10 cellular contexts compared by ENCODE assay signal in genomic region chr17:5077275-5077674, GRCh38. TPM values are rescaled to one million over a fixed set of nuclear protein-coding genes. Genes with fewer than 3 reads are reported as not detected.
DNase-seq lines count a peak whose midpoint lies in the region; ATAC-seq and TF ChIP-seq lines count a peak whose summit lies in the region.
"Not testable (repeated sequence)": the region's sequence is repeated elsewhere in the genome, so short reads cannot be mapped to it uniquely, and the experiment has no call there.
"Had no signal": no experiment of that assay in that cellular context is flagged by ENCODE, and none has a peak within 500 bp of the region (broad histone marks: within the 10 kb centered on the region; RNA-seq: fewer than 3 reads in every experiment).

No MANE protein-coding gene starts in this region.

- TF ChIP-seq CTCF in heart right ventricle (IDR thresholded peaks at IDR 0.05); uterus (IDR thresholded peaks at IDR 0.05): not testable (repeated sequence)

- WGBS in heart right ventricle, 2 donors = 97 to 98% methylated on average over 24 of the region's 24 CpGs

- H3K36me3 ChIP-seq in CD4-positive, alpha-beta memory T cell (ENCODE audit: insufficient read depth, low read length); heart right ventricle; naive thymus-derived CD4-positive, alpha-beta T cell (ENCODE audit: control insufficient read depth in 2 of 3, insufficient read depth in 3 of 3, low read length in 3 of 3); uterus: not testable (repeated sequence)

- POLR2A ChIA-PET in CD4-positive, alpha-beta memory T cell (lab: Charles Lee; ENCODE audit: partially characterized antibody) = interaction anchor here (1.2 to 3.1 kb wide), 4 partner anchors 12 to 112 kb away, joined by 3 to 15 read pairs (median 6); partner anchors contain the start of genes SPAG7 and ZNF232
- POLR2A ChIA-PET in naive thymus-derived CD4-positive, alpha-beta T cell (lab: Charles Lee) = interaction anchor here (0.7 to 1.3 kb wide), 3 partner anchors 33 to 105 kb away, joined by 3 to 4 read pairs (median 4); no protein-coding TSS in a partner anchor

- CTCF ChIA-PET in CD4-positive, alpha-beta memory T cell (lab: Charles Lee; ENCODE audit: partially characterized antibody) = interaction anchor here (1.4 kb wide), 1 partner anchor 47 kb away, joined by 5 read pairs; no protein-coding TSS in a partner anchor
- CTCF ChIA-PET in naive thymus-derived CD4-positive, alpha-beta T cell (lab: Charles Lee) = not testable (repeated sequence)

- intact Hi-C loops in CD4-positive, alpha-beta memory T cell (cut with micrococcal nuclease); heart right ventricle (cut with DNase I); uterus (cut with DNase I; ENCODE audit: low total_unique reads): not testable (repeated sequence)
- intact Hi-C loops in naive thymus-derived CD4-positive, alpha-beta T cell (cut with micrococcal nuclease) = loop anchor here in 1 of 2 donors (10.0 kb wide), 1 partner anchor 522 kb away; the partner anchor contains the start of gene MYBBP1A

- H3K9me3 Mint-ChIP-seq in CD4-positive, alpha-beta memory T cell; activated T-cell treated with anti-CD3 and anti-CD28 coated beads, Interleukin-2, amount 50 U/mL, for 72 hours; stimulated activated memory B cell treated with anti-CD40 and anti-IgM and Interleukin-4, amounts not matched to agents 10 μg/mL and 1 μg/mL and 100 μg/mL, for 72 hours: not testable (repeated sequence)
- H3K9me3 Mint-ChIP-seq in T-helper 1 cell treated with Interleukin-12 subunit alpha and Interleukin-12 subunit beta and Interleukin-4 antibody, amounts not matched to agents 30 μg/mL and 1 μg/mL, for 36 hours = peaks cover 16% of the 10 kb centered on the region
- H3K9me3 Mint-ChIP-seq in naive thymus-derived CD4-positive, alpha-beta T cell = peaks cover 0 to 11% (median 0%) of the 10 kb centered on the region in 11 donors

- not testable (repeated sequence) for H3K27me3 Mint-ChIP-seq in CD4-positive, alpha-beta memory T cell; T-helper 1 cell treated with Interleukin-12 subunit alpha and Interleukin-12 subunit beta and Interleukin-4 antibody, amounts not matched to agents 30 μg/mL and 1 μg/mL, for 36 hours (ENCODE audit: low read depth); activated T-cell treated with anti-CD3 and anti-CD28 coated beads, Interleukin-2, amount 50 U/mL, for 72 hours (ENCODE audit: low read depth); naive thymus-derived CD4-positive, alpha-beta T cell; stimulated activated memory B cell treated with anti-CD40 and anti-IgM and Interleukin-4, amounts not matched to agents 10 μg/mL and 1 μg/mL and 100 μg/mL, for 72 hours

- not testable (repeated sequence) for H3K9me3 ChIP-seq in CD4-positive, alpha-beta memory T cell (ENCODE audit: control insufficient read depth in 1 of 2, low read length in 2 of 2); heart right ventricle; naive thymus-derived CD4-positive, alpha-beta T cell (ENCODE audit: control insufficient read depth in 2 of 3, low read length in 3 of 3); uterus

- not testable (repeated sequence) for DNase-seq in CD4-positive, alpha-beta memory T cell; activated T-cell treated with anti-CD3 and anti-CD28 coated beads, Interleukin-2, amount 50 U/mL, for 72 hours; caudate nucleus (lab: John Stamatoyannopoulos, UW); heart right ventricle; naive thymus-derived CD4-positive, alpha-beta T cell; uterus

- not testable (repeated sequence) for H3K27ac ChIP-seq in CD4-positive, alpha-beta memory T cell (ENCODE audit: low read depth, low read length); naive thymus-derived CD4-positive, alpha-beta T cell (ENCODE audit: low read depth, low read length)
- H3K27ac ChIP-seq in caudate nucleus (ENCODE audit: low read depth, low read length) (peak overlapping the region; percentile 74), heart right ventricle (peak overlapping the region in 7 of 10 donors; percentile 79 to 94 (median 91)), uterus (peak overlapping the region in 1 of 2 donors; percentile 71)

- peak overlapping the region in 3 of 7 donors; percentile 30 to 88 (median 65) for H3K27ac Mint-ChIP-seq in CD4-positive, alpha-beta memory T cell
- H3K27ac Mint-ChIP-seq in T-helper 1 cell treated with Interleukin-12 subunit alpha and Interleukin-12 subunit beta and Interleukin-4 antibody, amounts not matched to agents 30 μg/mL and 1 μg/mL, for 36 hours = peak overlapping the region; percentile 45
- not testable (repeated sequence) for H3K27ac Mint-ChIP-seq in activated T-cell treated with anti-CD3 and anti-CD28 coated beads, Interleukin-2, amount 50 U/mL, for 72 hours
- H3K27ac Mint-ChIP-seq in naive thymus-derived CD4-positive, alpha-beta T cell = peak overlapping the region in 7 of 9 donors; percentile 87 to 96 (median 94)
- peak overlapping the region; percentile 99 for H3K27ac Mint-ChIP-seq in stimulated activated memory B cell treated with anti-CD40 and anti-IgM and Interleukin-4, amounts not matched to agents 10 μg/mL and 1 μg/mL and 100 μg/mL, for 72 hours

- H3K4me1 ChIP-seq in CD4-positive, alpha-beta memory T cell (ENCODE audit: insufficient read depth, low read length) = peaks cover 16% of the 10 kb centered on the region
- H3K4me1 ChIP-seq in heart right ventricle = peaks cover 2 to 39% (median 18%) of the 10 kb centered on the region in 9 donors
- H3K4me1 ChIP-seq in naive thymus-derived CD4-positive, alpha-beta T cell (ENCODE audit: control insufficient read depth in 2 of 2, insufficient read depth in 2 of 2, low read length in 2 of 2) = peaks cover 13 to 15% of the 10 kb centered on the region in 2 donors
- not testable (repeated sequence) for H3K4me1 ChIP-seq in uterus

- not testable (repeated sequence) for ATAC-seq in activated T-cell treated with anti-CD3 and anti-CD28 coated beads, Interleukin-2, amount 50 U/mL, for 72 hours (replicated peaks in 1 of 2); naive thymus-derived CD4-positive, alpha-beta T cell; stimulated activated memory B cell treated with anti-CD40 and anti-IgM and Interleukin-4, amounts not matched to agents 10 μg/mL and 1 μg/mL and 100 μg/mL, for 72 hours
- ATAC-seq in heart right ventricle = peak in 1 of 8 donors; percentile 3

- not testable (repeated sequence) for H3K27me3 ChIP-seq in CD4-positive, alpha-beta memory T cell (ENCODE audit: insufficient read depth, low read length); heart right ventricle; naive thymus-derived CD4-positive, alpha-beta T cell (ENCODE audit: control insufficient read depth in 2 of 2, insufficient read depth in 2 of 2, low read length in 2 of 2); uterus

- peak overlapping the region; percentile 89 to 98 (median 94) for H3K4me3 Mint-ChIP-seq in CD4-positive, alpha-beta memory T cell
- H3K4me3 Mint-ChIP-seq in T-helper 1 cell treated with Interleukin-12 subunit alpha and Interleukin-12 subunit beta and Interleukin-4 antibody, amounts not matched to agents 30 μg/mL and 1 μg/mL, for 36 hours = peak overlapping the region; percentile 85
- H3K4me3 Mint-ChIP-seq in activated T-cell treated with anti-CD3 and anti-CD28 coated beads, Interleukin-2, amount 50 U/mL, for 72 hours = peak overlapping the region; percentile 71 to 92
- H3K4me3 Mint-ChIP-seq in naive thymus-derived CD4-positive, alpha-beta T cell = peak overlapping the region; percentile 89 to 98 (median 95)
- peak overlapping the region; percentile 84 for H3K4me3 Mint-ChIP-seq in stimulated activated memory B cell treated with anti-CD40 and anti-IgM and Interleukin-4, amounts not matched to agents 10 μg/mL and 1 μg/mL and 100 μg/mL, for 72 hours

- not testable (repeated sequence) for TF ChIP-seq POLR2A in uterus (IDR thresholded peaks at IDR 0.05)

- H3K4me1 Mint-ChIP-seq in CD4-positive, alpha-beta memory T cell = peaks cover 15 to 33% (median 26%) of the 10 kb centered on the region in 4 donors
- H3K4me1 Mint-ChIP-seq in T-helper 1 cell treated with Interleukin-12 subunit alpha and Interleukin-12 subunit beta and Interleukin-4 antibody, amounts not matched to agents 30 μg/mL and 1 μg/mL, for 36 hours (ENCODE audit: low read depth) = peaks cover 14% of the 10 kb centered on the region
- peaks cover 34% of the 10 kb centered on the region for H3K4me1 Mint-ChIP-seq in activated T-cell treated with anti-CD3 and anti-CD28 coated beads, Interleukin-2, amount 50 U/mL, for 72 hours (ENCODE audit: low read depth)
- peaks cover 12 to 35% (median 33%) of the 10 kb centered on the region in 7 donors for H3K4me1 Mint-ChIP-seq in naive thymus-derived CD4-positive, alpha-beta T cell
- H3K4me1 Mint-ChIP-seq in stimulated activated memory B cell treated with anti-CD40 and anti-IgM and Interleukin-4, amounts not matched to agents 10 μg/mL and 1 μg/mL and 100 μg/mL, for 72 hours = peaks cover 31% of the 10 kb centered on the region

- H3K4me3 ChIP-seq in CD4-positive, alpha-beta memory T cell (ENCODE audit: low read length in 2 of 2) = peak overlapping the region in 1 of 2 donors; percentile 76
- H3K4me3 ChIP-seq in heart right ventricle (peak overlapping the region in 8 of 10 donors; percentile 62 to 91 (median 88)), uterus (peak overlapping the region; percentile 77 to 84)
- H3K4me3 ChIP-seq in naive thymus-derived CD4-positive, alpha-beta T cell (ENCODE audit: low read length) = not testable (repeated sequence)

- peaks cover 0 to 14% of the 10 kb centered on the region in 2 donors for H3K36me3 Mint-ChIP-seq in CD4-positive, alpha-beta memory T cell
- peaks cover 16% of the 10 kb centered on the region for H3K36me3 Mint-ChIP-seq in T-helper 1 cell treated with Interleukin-12 subunit alpha and Interleukin-12 subunit beta and Interleukin-4 antibody, amounts not matched to agents 30 μg/mL and 1 μg/mL, for 36 hours (ENCODE audit: low read depth)
- peaks cover 5 to 16% of the 10 kb centered on the region in 2 donors for H3K36me3 Mint-ChIP-seq in activated T-cell treated with anti-CD3 and anti-CD28 coated beads, Interleukin-2, amount 50 U/mL, for 72 hours (ENCODE audit: insufficient read depth in 2 of 2)
- H3K36me3 Mint-ChIP-seq in naive thymus-derived CD4-positive, alpha-beta T cell = peaks cover 0 to 27% (median 7%) of the 10 kb centered on the region in 5 donors
- H3K36me3 Mint-ChIP-seq in stimulated activated memory B cell treated with anti-CD40 and anti-IgM and Interleukin-4, amounts not matched to agents 10 μg/mL and 1 μg/mL and 100 μg/mL, for 72 hours = peaks cover 17% of the 10 kb centered on the region

RNA-seq across cellular contexts. Expression of gene ZFP3, which starts 1.0 kb away (rescaled TPM):
- total RNA-seq in CD4-positive, alpha-beta memory T cell = 10 to 100 TPM; 12.0 to 13.0 TPM
- polyA plus RNA-seq in CD4-positive, alpha-beta memory T cell = 1 to 10 TPM in 1 of 2 donors, under 1 TPM in 1; 0.52 to 1.3 TPM
- 1 to 10 TPM; 3.1 to 3.6 TPM for total RNA-seq in activated T-cell treated with anti-CD3 and anti-CD28 coated beads, Interleukin-2, amount 50 U/mL, for 72 hours
- total RNA-seq in heart right ventricle (10 to 100 TPM in 8 of 10 donors, 1 to 10 TPM in 2; 7.6 to 14.6 (median 12.2) TPM), uterus (1 to 10 TPM; 1.5 to 8.6 (median 5.3) TPM)
- 1 to 10 TPM; 3.1 to 4.5 TPM for polyA plus RNA-seq in heart right ventricle
- 10 to 100 TPM in 2 of 5 experiments, 1 to 10 TPM in 3; 3.5 to 14.8 (median 5.7) TPM for total RNA-seq in naive thymus-derived CD4-positive, alpha-beta T cell
- polyA plus RNA-seq in naive thymus-derived CD4-positive, alpha-beta T cell = 1 to 10 TPM; 1.4 to 1.6 TPM
- total RNA-seq: Calu3 had no signal

RNA-seq across cellular contexts. Expression of gene ZNF232, which starts 34.4 kb away (rescaled TPM):
- total RNA-seq in CD4-positive, alpha-beta memory T cell = 10 to 100 TPM; 18.7 to 19.7 TPM
- polyA plus RNA-seq in CD4-positive, alpha-beta memory T cell = 1 to 10 TPM; 2.8 to 9.8 TPM
- 10 to 100 TPM; 10.4 to 15.7 TPM for total RNA-seq in activated T-cell treated with anti-CD3 and anti-CD28 coated beads, Interleukin-2, amount 50 U/mL, for 72 hours
- total RNA-seq in heart right ventricle (1 to 10 TPM; 2.1 to 5.8 (median 4.4) TPM), uterus (10 to 100 TPM in 1 of 4 donors, 1 to 10 TPM in 2, under 1 TPM in 1; 0.51 to 12.7 (median 6.1) TPM)
- 1 to 10 TPM; 3.6 to 4.3 TPM for polyA plus RNA-seq in heart right ventricle
- 10 to 100 TPM in 3 of 5 experiments, 1 to 10 TPM in 2; 5.1 to 20.3 (median 11.2) TPM for total RNA-seq in naive thymus-derived CD4-positive, alpha-beta T cell
- polyA plus RNA-seq in naive thymus-derived CD4-positive, alpha-beta T cell = 10 to 100 TPM in 1 of 2 donors, 1 to 10 TPM in 1; 9.1 to 13.6 TPM

RNA-seq across cellular contexts. Expression of gene USP6, which starts 38.6 kb away (rescaled TPM):
- under 1 TPM in 1 of 2 experiments, not detected in 1; 0.14 TPM for total RNA-seq in CD4-positive, alpha-beta memory T cell
- under 1 TPM; 0.02 TPM for polyA plus RNA-seq in CD4-positive, alpha-beta memory T cell
- under 1 TPM; 0.02 to 0.19 TPM for total RNA-seq in activated T-cell treated with anti-CD3 and anti-CD28 coated beads, Interleukin-2, amount 50 U/mL, for 72 hours
- total RNA-seq in heart right ventricle (1 to 10 TPM in 2 of 10 donors, under 1 TPM in 7, not detected in 1; 0.05 to 1.6 (median 0.06) TPM), uterus (1 to 10 TPM in 1 of 4 donors, under 1 TPM in 2, not detected in 1; 0.21 to 2.6 (median 0.97) TPM)
- under 1 TPM; 0.01 to 0.07 TPM for polyA plus RNA-seq in heart right ventricle
- total RNA-seq in naive thymus-derived CD4-positive, alpha-beta T cell = under 1 TPM in 4 of 5 experiments, not detected in 1; 0.05 to 0.19 (median 0.13) TPM
- under 1 TPM in 1 of 2 donors, not detected in 1; 0.06 TPM for polyA plus RNA-seq in naive thymus-derived CD4-positive, alpha-beta T cell
- total RNA-seq: Calu3 had no signal

RNA-seq across cellular contexts. Expression of gene SLC52A1, which starts 42.0 kb away (rescaled TPM):
- under 1 TPM; 0.53 to 0.58 TPM for total RNA-seq in CD4-positive, alpha-beta memory T cell
- polyA plus RNA-seq in CD4-positive, alpha-beta memory T cell = under 1 TPM; 0.20 to 0.29 TPM
- total RNA-seq in activated T-cell treated with anti-CD3 and anti-CD28 coated beads, Interleukin-2, amount 50 U/mL, for 72 hours = under 1 TPM; 0.23 to 0.46 TPM
- under 1 TPM in 3 of 10 donors, not detected in 7; 0.11 to 0.14 (median 0.12) TPM for total RNA-seq in heart right ventricle
- not detected for polyA plus RNA-seq in heart right ventricle
- under 1 TPM in 4 of 5 experiments, not detected in 1; 0.16 to 0.44 (median 0.28) TPM for total RNA-seq in naive thymus-derived CD4-positive, alpha-beta T cell
- polyA plus RNA-seq in naive thymus-derived CD4-positive, alpha-beta T cell = under 1 TPM in 1 of 2 donors, not detected in 1; 0.14 TPM
- total RNA-seq in uterus = under 1 TPM in 1 of 4 donors, not detected in 3; 0.55 TPM
- total RNA-seq: Calu3, right cardiac atrium had no signal
- polyA plus RNA-seq: right cardiac atrium had no signal
